ENCODE assay signal across 17 cellular contexts in genomic region chr10:78904196-78904595, GRCh38.
"Had no signal": no experiment of that assay in that cellular context is flagged by ENCODE, and none has a peak within 500 bp of the region (broad histone marks: within the 10 kb centered on the region; RNA-seq: fewer than 3 reads in every experiment).

No MANE protein-coding gene starts in this region.

- H3K27me3 Mint-ChIP-seq: activated CD4-positive, alpha-beta T cell treated with anti-CD3 and anti-CD28 coated beads for 36 hours; activated naive CD8-positive, alpha-beta T cell; activated T-cell treated with anti-CD3 and anti-CD28 coated beads, Interleukin-2, amount 50 U/mL, for 24 hours had no signal

- H3K4me1 Mint-ChIP-seq: activated CD4-positive, alpha-beta T cell treated with anti-CD3 and anti-CD28 coated beads for 36 hours; immature natural killer cell; stimulated activated memory B cell treated with anti-CD40 and anti-IgM and Interleukin-4, amounts not matched to agents 10 μg/mL and 1 μg/mL and 100 μg/mL, for 72 hours had no signal

- ATAC-seq: activated CD4-positive, alpha-beta T cell treated with anti-CD3 and anti-CD28 coated beads for 36 hours; stimulated activated memory B cell treated with anti-CD40 and anti-IgM and Interleukin-4, amounts not matched to agents 10 μg/mL and 1 μg/mL and 100 μg/mL, for 72 hours had no signal

- H3K27ac Mint-ChIP-seq: activated CD4-positive, alpha-beta T cell treated with anti-CD3 and anti-CD28 coated beads for 36 hours; activated naive CD8-positive, alpha-beta T cell; activated T-cell treated with anti-CD3 and anti-CD28 coated beads, Interleukin-2, amount 50 U/mL, for 24 hours; immature natural killer cell; nephron progenitor cell; stimulated activated memory B cell treated with anti-CD40 and anti-IgM and Interleukin-4, amounts not matched to agents 10 μg/mL and 1 μg/mL and 100 μg/mL, for 72 hours had no signal

- H3K27me3 ChIP-seq: dorsolateral prefrontal cortex, ovary, upper lobe of left lung had no signal

- H3K4me3 ChIP-seq: dorsolateral prefrontal cortex, esophagus squamous epithelium, ovary, skin epidermis, upper lobe of left lung had no signal

- H3K36me3 ChIP-seq: esophagus squamous epithelium, ovary, upper lobe of left lung had no signal

- DNase-seq: activated CD4-positive, alpha-beta T cell treated with anti-CD3 and anti-CD28 coated beads for 36 hours; activated effector memory CD4-positive, alpha-beta T cell treated with anti-CD3 and anti-CD28 coated beads, Interleukin-2, amount 50 U/mL, for 16 hours; activated T-cell treated with anti-CD3 and anti-CD28 coated beads, Interleukin-2, amount 50 U/mL, for 24 hours; anterior cingulate cortex; esophagus squamous epithelium; foreskin fibroblast; glutamatergic neuron; immature natural killer cell; mesendoderm; nephron progenitor cell; T-helper 9 cell; upper lobe of left lung had no signal

- H3K27ac ChIP-seq: dorsolateral prefrontal cortex, esophagus squamous epithelium, ovary, skin epidermis, upper lobe of left lung had no signal

- H3K4me3 Mint-ChIP-seq: activated CD4-positive, alpha-beta T cell treated with anti-CD3 and anti-CD28 coated beads for 36 hours; activated naive CD8-positive, alpha-beta T cell; activated T-cell treated with anti-CD3 and anti-CD28 coated beads, Interleukin-2, amount 50 U/mL, for 24 hours; immature natural killer cell; nephron progenitor cell; stimulated activated memory B cell treated with anti-CD40 and anti-IgM and Interleukin-4, amounts not matched to agents 10 μg/mL and 1 μg/mL and 100 μg/mL, for 72 hours had no signal

- H3K4me1 ChIP-seq: upper lobe of left lung had no signal

- H3K36me3 Mint-ChIP-seq: activated naive CD8-positive, alpha-beta T cell; immature natural killer cell; stimulated activated memory B cell treated with anti-CD40 and anti-IgM and Interleukin-4, amounts not matched to agents 10 μg/mL and 1 μg/mL and 100 μg/mL, for 72 hours had no signal

- H3K9me3 Mint-ChIP-seq: activated T-cell treated with anti-CD3 and anti-CD28 coated beads, Interleukin-2, amount 50 U/mL, for 24 hours; immature natural killer cell; nephron progenitor cell; stimulated activated memory B cell treated with anti-CD40 and anti-IgM and Interleukin-4, amounts not matched to agents 10 μg/mL and 1 μg/mL and 100 μg/mL, for 72 hours had no signal

- H3K9me3 ChIP-seq: esophagus squamous epithelium, ovary, upper lobe of left lung had no signal
